Comparison of ENCODE assay signal across 21 cellular contexts in genomic region chr5:165138261-165138660, GRCh38.
DNase-seq lines count a peak whose midpoint lies in the region; ATAC-seq, FAIRE-seq and TF ChIP-seq lines count a peak whose summit lies in the region.
"Had no signal": no experiment of that assay in that cellular context is flagged by ENCODE, and none has a peak within 500 bp of the region (broad histone marks: within the 10 kb centered on the region; RNA-seq: fewer than 3 reads in every experiment).

No MANE protein-coding gene starts in this region.

- no CpG with 5 or more reads among the region's 6 CpGs for WGBS in mesendoderm (ENCODE audit: extremely low coverage, insufficient coverage, low lambda C conversion rate)
- WGBS in HepG2 (ENCODE audit: low lambda C conversion rate): 19% methylated on average over 6 of the region's 6 CpGs

- no peak for TF ChIP-seq EP300 in HepG2 (IDR thresholded peaks at IDR 0.05; ENCODE audit: low read depth in 2 of 2, low read length in 2 of 2)
- TF ChIP-seq EP300 in HepG2 (CRISPR knock-in tag; IDR thresholded peaks at IDR 0.05; ENCODE audit: borderline replicate concordance): no peak

- H3K79me2 ChIP-seq in mesendoderm (ENCODE audit: control insufficient read depth, insufficient read depth, low read length) (no peaks in the 10 kb centered on the region), HepG2 (ENCODE audit: insufficient read depth, low read length) (no peaks in the 10 kb centered on the region)

- H3K27me3 ChIP-seq in mesendoderm (ENCODE audit: insufficient read depth, low read length, poor library complexity): no peaks in the 10 kb centered on the region
- H3K27me3 ChIP-seq in HepG2 (ENCODE audit: control insufficient read depth in 1 of 2, insufficient read depth in 2 of 2, low read length in 2 of 2): no peaks in the 10 kb centered on the region

- intact Hi-C loops in HepG2 (cut with micrococcal nuclease; ENCODE audit: unreplicated experiment): no loop called here
- intact Hi-C loops in activated T-helper 2 cell treated with anti-CD3 and anti-CD28 coated beads, Interferon-gamma antibody, Interleukin-2, Interleukin-4, amounts not matched to agents 10 μg/mL and 5 μg/mL and 100 μg/mL, durations not matched to agents 14 hours and 24 hours and 36 hours (cut with micrococcal nuclease): no loop called here

- no peak overlapping the region for H2BK15ac ChIP-seq in mesendoderm (replicated peaks; ENCODE audit: low read depth)

- no peak for TF ChIP-seq POLR2A in HepG2 (IDR thresholded peaks at IDR 0.05; ENCODE audit: insufficient read depth in 1 of 2, low read depth in 2 of 2, low read length in 2 of 2)

- H3K9me3 ChIP-seq in HepG2 (ENCODE audit: low read length): peaks cover 65% of the 10 kb centered on the region

- no peaks in the 10 kb centered on the region for H4K20me1 ChIP-seq in HepG2 (ENCODE audit: insufficient read depth, low read length)

- H3K9ac ChIP-seq in mesendoderm (ENCODE audit: low read length): no peak overlapping the region
- no peak overlapping the region for H3K9ac ChIP-seq in HepG2 (ENCODE audit: insufficient read depth, low read depth, low read length)

- H3K4me1 ChIP-seq in mesendoderm (ENCODE audit: control insufficient read depth, low read depth, low read length) (no peaks in the 10 kb centered on the region), HepG2 (ENCODE audit: insufficient read depth, low read length) (no peaks in the 10 kb centered on the region)

- H3K27ac ChIP-seq in mesendoderm (ENCODE audit: low read depth, low read length) (peak overlapping the region; percentile 65), HepG2 (ENCODE audit: extremely low read length, insufficient read depth, low read length) (no peak overlapping the region)

- H3K4me2 ChIP-seq in mesendoderm (ENCODE audit: low read length) (no peak overlapping the region), HepG2 (ENCODE audit: low read depth, low read length) (no peak overlapping the region)

- peak overlapping the region; percentile 12 for H2BK120ac ChIP-seq in mesendoderm (ENCODE audit: low read depth, low read length)

- H2AK5ac ChIP-seq in mesendoderm (ENCODE audit: low read length): no peak overlapping the region

- H3K36me3 ChIP-seq in mesendoderm (ENCODE audit: control insufficient read depth, insufficient read depth, low read length): no peaks in the 10 kb centered on the region
- no peaks in the 10 kb centered on the region for H3K36me3 ChIP-seq in HepG2 (replicated peaks in 1 of 2; ENCODE audit: control insufficient read depth in 1 of 2, insufficient read depth in 2 of 2, low read length in 2 of 2)

- H3K27me3 Mint-ChIP-seq in brain: peaks cover 3% of the 10 kb centered on the region
- H3K27me3 Mint-ChIP-seq in activated T-helper 2 cell treated with anti-CD3 and anti-CD28 coated beads, Interferon-gamma antibody, Interleukin-2, Interleukin-4, amounts not matched to agents 10 μg/mL and 5 μg/mL and 100 μg/mL, durations not matched to agents 14 hours and 24 hours and 36 hours (ENCODE audit: low read depth): no peaks in the 10 kb centered on the region

- H3K4ac ChIP-seq in mesendoderm (ENCODE audit: low read depth, low read length): no peak overlapping the region

- H3K79me1 ChIP-seq in mesendoderm (ENCODE audit: low read length): no peaks in the 10 kb centered on the region

- H4K5ac ChIP-seq in mesendoderm (ENCODE audit: low read length): no peak overlapping the region

- peaks cover 28% of the 10 kb centered on the region for H3K4me1 Mint-ChIP-seq in brain
- no peaks in the 10 kb centered on the region for H3K4me1 Mint-ChIP-seq in activated T-helper 2 cell treated with anti-CD3 and anti-CD28 coated beads, Interferon-gamma antibody, Interleukin-2, Interleukin-4, amounts not matched to agents 10 μg/mL and 5 μg/mL and 100 μg/mL, durations not matched to agents 14 hours and 24 hours and 36 hours (ENCODE audit: low read depth)

- FAIRE-seq in D721Med (lab: Jason Lieb, UNC) (peak; percentile 63), HepG2 (lab: Jason Lieb, UNC) (no peak)
- FAIRE-seq: A204.1, G401.6 had no signal

- no peaks in the 10 kb centered on the region for H3K9me3 Mint-ChIP-seq in brain
- peaks cover 7% of the 10 kb centered on the region for H3K9me3 Mint-ChIP-seq in activated T-helper 2 cell treated with anti-CD3 and anti-CD28 coated beads, Interferon-gamma antibody, Interleukin-2, Interleukin-4, amounts not matched to agents 10 μg/mL and 5 μg/mL and 100 μg/mL, durations not matched to agents 14 hours and 24 hours and 36 hours

- H3K4me3 ChIP-seq in mesendoderm (ENCODE audit: low read length) (no peak overlapping the region), HepG2 (replicated peaks in 1 of 3; ENCODE audit: insufficient read depth in 1 of 3, low read depth in 2 of 3, low read length in 3 of 3) (no peak overlapping the region)

- no peak for TF ChIP-seq RAD21 in HepG2 (CRISPR knock-in tag; IDR thresholded peaks at IDR 0.05)

- peak overlapping the region; percentile 17 for H2BK5ac ChIP-seq in mesendoderm (ENCODE audit: low read length)

- no TSS peak for BruUV-seq in HepG2 (replicated peaks; lab: Mats Ljungman, UMichigan)

- POLR2A ChIA-PET in HepG2 (lab: Yijun Ruan, JAX): no interaction called here

- H2AFZ ChIP-seq in HepG2 (ENCODE audit: low read length): no peak overlapping the region

- DNase-seq in D721Med (ENCODE audit: insufficient read length, low spot score) (no peak), NCI-H82 treated with DMSO at 0.1 percent for 48 hours (lab: John Stamatoyannopoulos, UW; ENCODE audit: unreplicated experiment) (peak; percentile 34), mesendoderm (peak; percentile 60), HepG2 (ENCODE audit: low spot score) (no peak), NCI-H2196 treated with DMSO at 0.1 percent for 48 hours (lab: John Stamatoyannopoulos, UW; ENCODE audit: unreplicated experiment) (no peak), KG1 (lab: John Stamatoyannopoulos, UW) (no peak)
- no peak for DNase-seq in activated T-helper 2 cell treated with anti-CD3 and anti-CD28 coated beads, Interferon-gamma antibody, Interleukin-2, Interleukin-4, amounts not matched to agents 10 μg/mL and 5 μg/mL and 100 μg/mL, durations not matched to agents 14 hours and 24 hours and 36 hours (ENCODE audit: low spot score)
- DNase-seq: AML-193, Calu3, DMS79, GOT3, HFFc6, Karpas-422, MM.1S, NCI-H1105, NCI-H1694 treated with DMSO at 0.1 percent for 48 hours, NCI-H446 treated with DMSO at 0.1 percent for 48 hours, SHP77 treated with DMSO at 0.1 percent for 48 hours had no signal

- CTCF ChIA-PET in HepG2 (lab: Yijun Ruan, JAX; ENCODE audit: low intra/inter-chr PET ratio, low total read pairs): no interaction called here

- H3K56ac ChIP-seq in mesendoderm (ENCODE audit: low read length): no peak overlapping the region

- in situ Hi-C loops in HepG2 (cut with HindIII; ENCODE audit: extremely low pct_ligation_motif_present, low pct_unique_long_range_greater_than_20kb): no loop called here

- no peak overlapping the region for H3K23ac ChIP-seq in mesendoderm (ENCODE audit: low read length)

- ATAC-seq in HepG2: no peak

- H4K8ac ChIP-seq in mesendoderm (ENCODE audit: low read depth, low read length): no peak overlapping the region

- peak overlapping the region; percentile 60 for H3K18ac ChIP-seq in mesendoderm (ENCODE audit: low read length)

- H3K4me3 Mint-ChIP-seq in brain: peak overlapping the region; percentile 6 to 56 (median 51)
- no peak overlapping the region for H3K4me3 Mint-ChIP-seq in activated T-helper 2 cell treated with anti-CD3 and anti-CD28 coated beads, Interferon-gamma antibody, Interleukin-2, Interleukin-4, amounts not matched to agents 10 μg/mL and 5 μg/mL and 100 μg/mL, durations not matched to agents 14 hours and 24 hours and 36 hours (ENCODE audit: low read depth)
- H3K4me3 Mint-ChIP-seq: HFFc6 had no signal

- TF ChIP-seq CTCF in D721Med (IDR thresholded peaks at IDR 0.05; ENCODE audit: insufficient read depth, missing control alignments) (no peak), brain (conservative IDR thresholded peaks at IDR 0.05) (no peak), HepG2 (CRISPR knock-in tag; IDR thresholded peaks at IDR 0.05) (no peak)

- H3K36me3 Mint-ChIP-seq in brain: no peaks in the 10 kb centered on the region
- H3K36me3 Mint-ChIP-seq in activated T-helper 2 cell treated with anti-CD3 and anti-CD28 coated beads, Interferon-gamma antibody, Interleukin-2, Interleukin-4, amounts not matched to agents 10 μg/mL and 5 μg/mL and 100 μg/mL, durations not matched to agents 14 hours and 24 hours and 36 hours (ENCODE audit: low read depth): no peaks in the 10 kb centered on the region

- peak overlapping the region in 3 of 5 experiments; percentile 7 to 19 (median 16) for H3K27ac Mint-ChIP-seq in brain
- no peak overlapping the region for H3K27ac Mint-ChIP-seq in activated T-helper 2 cell treated with anti-CD3 and anti-CD28 coated beads, Interferon-gamma antibody, Interleukin-2, Interleukin-4, amounts not matched to agents 10 μg/mL and 5 μg/mL and 100 μg/mL, durations not matched to agents 14 hours and 24 hours and 36 hours
- H3K27ac Mint-ChIP-seq: HFFc6 had no signal

TF ChIP-seq in HepG2, 621 proteins besides CTCF, POLR2A, EP300 and RAD21:
- no peak for TF ChIP-seq POGZ (CRISPR knock-in tag; IDR thresholded peaks at IDR 0.05)
- no peak for TF ChIP-seq RBAK (CRISPR knock-in tag; IDR thresholded peaks at IDR 0.05)
- no peak for TF ChIP-seq SMARCE1 (IDR thresholded peaks at IDR 0.05; ENCODE audit: borderline replicate concordance)

Comparison
In these comparisons a context has a peak if more than half of its experiments do, and no peak if none do; other contexts are left out.
1. DNase-seq: peak in NCI-H82 treated with DMSO at 0.1 percent for 48 hours (single experiment) and mesendoderm (single experiment); none in D721Med (single experiment), HepG2 (single experiment), NCI-H2196 treated with DMSO at 0.1 percent for 48 hours (single experiment), activated T-helper 2 cell treated with anti-CD3 and anti-CD28 coated beads, Interferon-gamma antibody, Interleukin-2, Interleukin-4, amounts not matched to agents 10 μg/mL and 5 μg/mL and 100 μg/mL, durations not matched to agents 14 hours and 24 hours and 36 hours (single experiment) and KG1 (single experiment).